In the genomic region with DNA sequence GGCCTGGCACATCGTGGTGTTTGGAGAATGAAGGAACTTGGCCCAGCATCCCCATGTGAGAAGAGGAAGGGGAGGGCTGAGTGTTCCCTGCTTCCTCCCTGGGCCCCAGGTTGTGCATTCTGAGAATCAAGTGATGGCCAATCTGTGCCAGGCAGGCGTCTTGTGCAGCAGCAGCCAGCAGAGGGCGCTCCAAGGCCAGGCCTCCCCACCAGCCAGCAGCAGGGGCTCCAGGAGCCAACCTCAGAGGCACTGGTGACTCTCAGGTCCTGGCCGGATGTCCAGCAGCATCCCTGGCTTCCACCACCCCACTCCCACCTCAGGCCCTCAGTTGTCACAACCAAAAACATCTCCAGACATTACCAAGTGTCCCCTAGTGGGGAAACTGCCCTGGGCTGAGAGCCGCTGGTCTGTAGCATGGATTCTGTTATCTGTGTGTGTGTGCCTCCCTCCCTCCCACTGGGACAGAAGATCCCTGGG, we compare ENCODE assay signal across 8 cellular contexts.
DNase-seq lines count a peak whose midpoint lies in the region; ATAC-seq and TF ChIP-seq lines count a peak whose summit lies in the region.

No MANE protein-coding gene starts in this region.

- H3K36me3 Mint-ChIP-seq in Caco-2 (ENCODE audit: insufficient read depth, unreplicated experiment) = no peaks in the 10 kb centered on the region
- H3K36me3 Mint-ChIP-seq in activated naive CD4-positive, alpha-beta T cell treated with anti-CD3 and anti-CD28 coated beads, Interleukin-2, amount 50 U/mL, for 72 hours = no peaks in the 10 kb centered on the region

- POLR2A ChIA-PET in Caco-2 (lab: Charles Lee) = no interaction called here

- H3K4me3 ChIP-seq in Caco-2 (ENCODE audit: low read depth, low read length) (no peak overlapping the region), SK-N-MC (no peak overlapping the region), cardiac muscle cell (no peak overlapping the region)

- H3K4me1 Mint-ChIP-seq in Caco-2 (ENCODE audit: low read depth, unreplicated experiment) = no peaks in the 10 kb centered on the region

- no peak overlapping the region for H3K4me3 Mint-ChIP-seq in Caco-2 (ENCODE audit: unreplicated experiment)

- no peaks in the 10 kb centered on the region for H3K9me3 Mint-ChIP-seq in Caco-2 (ENCODE audit: unreplicated experiment)
- no peaks in the 10 kb centered on the region for H3K9me3 Mint-ChIP-seq in activated naive CD4-positive, alpha-beta T cell treated with anti-CD3 and anti-CD28 coated beads, Interleukin-2, amount 50 U/mL, for 72 hours

- CTCF ChIA-PET in Caco-2 (lab: Charles Lee) = interaction anchor here (1.9 kb wide), 1 partner anchor 22 kb away, joined by 10 read pairs; no protein-coding TSS in a partner anchor

- H3K9ac ChIP-seq in SK-N-MC (ENCODE audit: insufficient read length) = no peak overlapping the region

- peak; percentile 77 to 84 for DNase-seq in Caco-2
- peak; percentile 57 for DNase-seq in HT1080 (ENCODE audit: low read depth)
- DNase-seq in SK-N-MC (ENCODE audit: low read depth, low spot score) = no peak
- DNase-seq in activated naive CD4-positive, alpha-beta T cell treated with anti-CD3 and anti-CD28 coated beads, Interleukin-2, amount 50 U/mL, for 72 hours (ENCODE audit: low spot score in 2 of 2) = peak in 1 of 2 donors; percentile 82
- DNase-seq in cardiac muscle cell (ENCODE audit: low read depth in 1 of 2, low spot score in 1 of 2) = peak; percentile 68 to 79
- no peak for DNase-seq in sciatic nerve (ENCODE audit: low spot score)
- DNase-seq in amniotic stem cell (lab: John Stamatoyannopoulos, UW) = no peak

- no TSS peak for BruUV-seq in Caco-2 (replicated peaks; lab: Mats Ljungman, UMichigan)

- H3K36me3 ChIP-seq in Caco-2 (ENCODE audit: control insufficient read depth, insufficient read depth, low read length) = no peaks in the 10 kb centered on the region
- H3K36me3 ChIP-seq in SK-N-MC (ENCODE audit: insufficient read depth, low read length) = peaks cover 75% of the 10 kb centered on the region
- no peaks in the 10 kb centered on the region for H3K36me3 ChIP-seq in cardiac muscle cell

- H3K27me3 Mint-ChIP-seq in Caco-2 (ENCODE audit: insufficient read depth, unreplicated experiment) = peaks cover 11% of the 10 kb centered on the region

- peak overlapping the region; percentile 79; the same call in 1 of the 2 replicates for H3K27ac ChIP-seq in SK-N-MC
- no peak overlapping the region for H3K27ac ChIP-seq in cardiac muscle cell

- no peaks in the 10 kb centered on the region for H3K9me3 ChIP-seq in Caco-2
- no peaks in the 10 kb centered on the region for H3K9me3 ChIP-seq in SK-N-MC (ENCODE audit: low read depth, low read length)
- H3K9me3 ChIP-seq in cardiac muscle cell (ENCODE audit: low read depth) = no peaks in the 10 kb centered on the region

- no peaks in the 10 kb centered on the region for H3K4me1 ChIP-seq in Caco-2
- H3K4me1 ChIP-seq in cardiac muscle cell (ENCODE audit: low read depth) = no peaks in the 10 kb centered on the region

- H3K27ac Mint-ChIP-seq in Caco-2 (ENCODE audit: unreplicated experiment) = no peak overlapping the region
- H3K27ac Mint-ChIP-seq in activated naive CD4-positive, alpha-beta T cell treated with anti-CD3 and anti-CD28 coated beads, Interleukin-2, amount 50 U/mL, for 72 hours = peak overlapping the region in 1 of 2 donors; percentile 64

- no peaks in the 10 kb centered on the region; the same call in 1 of the 2 replicates for H3K27me3 ChIP-seq in Caco-2 (replicated peaks; ENCODE audit: control insufficient read depth, insufficient read depth, low read length)
- H3K27me3 ChIP-seq in cardiac muscle cell = no peaks in the 10 kb centered on the region

- no peak for TF ChIP-seq POLR2A in GM18505 (IDR thresholded peaks at IDR 0.05; ENCODE audit: borderline replicate concordance, extremely low read depth, insufficient read depth, insufficient read length)

- intact Hi-C loops in Caco-2 (cut with micrococcal nuclease; ENCODE audit: unreplicated experiment) (loop anchor here (1.0 kb wide), 1 partner anchor 269 kb away; no protein-coding TSS in a partner anchor), sciatic nerve (cut with DNase I) (no loop called here)

- ATAC-seq in activated naive CD4-positive, alpha-beta T cell treated with anti-CD3 and anti-CD28 coated beads, Interleukin-2, amount 50 U/mL, for 72 hours = peak; percentile 37 to 75
- ATAC-seq in sciatic nerve = peak; percentile 51
- ATAC-seq in GM18505 (IDR thresholded peaks at IDR 0.05; ENCODE audit: unreplicated experiment) = no peak

- TF ChIP-seq CTCF in Caco-2 (IDR thresholded peaks at IDR 0.05; ENCODE audit: insufficient read depth in 1 of 2, low read depth in 1 of 2, low read length in 1 of 2, severe bottlenecking in 1 of 2, unreplicated experiment in 1 of 2) (peak; percentile 94 to 99), cardiac muscle cell (IDR thresholded peaks at IDR 0.05; ENCODE audit: low read depth, low read length) (peak; percentile 93)

Comparison
In these comparisons a context has a peak if more than half of its experiments do, and no peak if none do; other contexts are left out.
1. DNase-seq: peak in Caco-2 (2 of 2), HT1080 (single experiment) and cardiac muscle cell (2 of 2); none in SK-N-MC (single experiment), sciatic nerve (single experiment) and amniotic stem cell (single experiment).